8 cellular contexts compared by ENCODE assay signal in genomic region chr14:95535226-95536021, GRCh38. TPM values are rescaled to one million over a fixed set of nuclear protein-coding genes. Genes with fewer than 3 reads are reported as not detected.
DNase-seq lines count a peak whose midpoint lies in the region; ATAC-seq lines count a peak whose summit lies in the region.

No MANE protein-coding gene starts in this region.

- peaks cover 59% of the 10 kb centered on the region for H3K4me1 Mint-ChIP-seq in activated CD4-positive, alpha-beta T cell treated with anti-CD3 and anti-CD28 coated beads, Interleukin-2, amount 10 ng/mL, durations not matched to agents 7 days and 5 days
- H3K4me1 Mint-ChIP-seq in activated T-helper 2 cell treated with anti-CD3 and anti-CD28 coated beads, Interferon-gamma antibody, Interleukin-2, Interleukin-4, amounts not matched to agents 10 μg/mL and 5 μg/mL and 100 μg/mL, durations not matched to agents 14 hours and 24 hours and 36 hours (ENCODE audit: low read depth): peaks cover 48% of the 10 kb centered on the region
- peaks cover 70% of the 10 kb centered on the region for H3K4me1 Mint-ChIP-seq in stimulated activated naive CD8-positive, alpha-beta T cell treated with anti-CD3 and anti-CD28 coated beads, Interleukin-15, Interleukin-2, amounts not matched to agents 100 ng/mL and 50 ng/mL, for 24 hours (ENCODE audit: low read depth)

- no peak for DNase-seq in activated CD4-positive, alpha-beta T cell treated with anti-CD3 and anti-CD28 coated beads, Interleukin-2, amount 10 ng/mL, durations not matched to agents 7 days and 5 days
- DNase-seq in activated CD4-positive, alpha-beta T cell treated with anti-CD3 and anti-CD28 coated beads, Interleukin-2, amount 50 U/mL, for 1 hour: no peak
- DNase-seq in activated T-helper 2 cell treated with anti-CD3 and anti-CD28 coated beads, Interferon-gamma antibody, Interleukin-2, Interleukin-4, amounts not matched to agents 10 μg/mL and 5 μg/mL and 100 μg/mL, durations not matched to agents 14 hours and 24 hours and 36 hours (ENCODE audit: low spot score): no peak
- DNase-seq in iPS-NIHi11 (ENCODE audit: low spot score) (peak; percentile 62), NCI-H1694 (lab: John Stamatoyannopoulos, UW) (no peak)

- peaks cover 10% of the 10 kb centered on the region for H3K36me3 Mint-ChIP-seq in activated CD4-positive, alpha-beta T cell treated with anti-CD3 and anti-CD28 coated beads, Interleukin-2, amount 10 ng/mL, durations not matched to agents 7 days and 5 days (ENCODE audit: low read depth)
- peaks cover 39% of the 10 kb centered on the region for H3K36me3 Mint-ChIP-seq in activated T-helper 2 cell treated with anti-CD3 and anti-CD28 coated beads, Interferon-gamma antibody, Interleukin-2, Interleukin-4, amounts not matched to agents 10 μg/mL and 5 μg/mL and 100 μg/mL, durations not matched to agents 14 hours and 24 hours and 36 hours (ENCODE audit: low read depth)
- H3K36me3 Mint-ChIP-seq in stimulated activated naive CD8-positive, alpha-beta T cell treated with anti-CD3 and anti-CD28 coated beads, Interleukin-15, Interleukin-2, amounts not matched to agents 100 ng/mL and 50 ng/mL, for 24 hours (ENCODE audit: low read depth): peaks cover 36% of the 10 kb centered on the region

- no peaks in the 10 kb centered on the region for H3K9me3 Mint-ChIP-seq in activated CD4-positive, alpha-beta T cell treated with anti-CD3 and anti-CD28 coated beads, Interleukin-2, amount 10 ng/mL, durations not matched to agents 7 days and 5 days
- no peaks in the 10 kb centered on the region for H3K9me3 Mint-ChIP-seq in activated T-helper 2 cell treated with anti-CD3 and anti-CD28 coated beads, Interferon-gamma antibody, Interleukin-2, Interleukin-4, amounts not matched to agents 10 μg/mL and 5 μg/mL and 100 μg/mL, durations not matched to agents 14 hours and 24 hours and 36 hours
- H3K9me3 Mint-ChIP-seq in stimulated activated naive CD8-positive, alpha-beta T cell treated with anti-CD3 and anti-CD28 coated beads, Interleukin-15, Interleukin-2, amounts not matched to agents 100 ng/mL and 50 ng/mL, for 24 hours: no peaks in the 10 kb centered on the region

- no peaks in the 10 kb centered on the region for H3K27me3 Mint-ChIP-seq in activated CD4-positive, alpha-beta T cell treated with anti-CD3 and anti-CD28 coated beads, Interleukin-2, amount 10 ng/mL, durations not matched to agents 7 days and 5 days
- no peaks in the 10 kb centered on the region for H3K27me3 Mint-ChIP-seq in activated T-helper 2 cell treated with anti-CD3 and anti-CD28 coated beads, Interferon-gamma antibody, Interleukin-2, Interleukin-4, amounts not matched to agents 10 μg/mL and 5 μg/mL and 100 μg/mL, durations not matched to agents 14 hours and 24 hours and 36 hours (ENCODE audit: low read depth)
- H3K27me3 Mint-ChIP-seq in stimulated activated naive CD8-positive, alpha-beta T cell treated with anti-CD3 and anti-CD28 coated beads, Interleukin-15, Interleukin-2, amounts not matched to agents 100 ng/mL and 50 ng/mL, for 24 hours: no peaks in the 10 kb centered on the region

- ATAC-seq in HG03139 (IDR thresholded peaks at IDR 0.05; ENCODE audit: unreplicated experiment): peak; percentile 1
- ATAC-seq in GM21529 (IDR thresholded peaks at IDR 0.05; ENCODE audit: unreplicated experiment): no peak

- H3K27ac Mint-ChIP-seq in activated CD4-positive, alpha-beta T cell treated with anti-CD3 and anti-CD28 coated beads, Interleukin-2, amount 10 ng/mL, durations not matched to agents 7 days and 5 days: peak overlapping the region; percentile 85
- peak overlapping the region; percentile 89 for H3K27ac Mint-ChIP-seq in activated T-helper 2 cell treated with anti-CD3 and anti-CD28 coated beads, Interferon-gamma antibody, Interleukin-2, Interleukin-4, amounts not matched to agents 10 μg/mL and 5 μg/mL and 100 μg/mL, durations not matched to agents 14 hours and 24 hours and 36 hours
- H3K27ac Mint-ChIP-seq in stimulated activated naive CD8-positive, alpha-beta T cell treated with anti-CD3 and anti-CD28 coated beads, Interleukin-15, Interleukin-2, amounts not matched to agents 100 ng/mL and 50 ng/mL, for 24 hours: peak overlapping the region; percentile 91

- H3K4me3 Mint-ChIP-seq in activated CD4-positive, alpha-beta T cell treated with anti-CD3 and anti-CD28 coated beads, Interleukin-2, amount 10 ng/mL, durations not matched to agents 7 days and 5 days: peak overlapping the region; percentile 87
- H3K4me3 Mint-ChIP-seq in activated T-helper 2 cell treated with anti-CD3 and anti-CD28 coated beads, Interferon-gamma antibody, Interleukin-2, Interleukin-4, amounts not matched to agents 10 μg/mL and 5 μg/mL and 100 μg/mL, durations not matched to agents 14 hours and 24 hours and 36 hours (ENCODE audit: low read depth): peak overlapping the region; percentile 98
- peak overlapping the region; percentile 98 for H3K4me3 Mint-ChIP-seq in stimulated activated naive CD8-positive, alpha-beta T cell treated with anti-CD3 and anti-CD28 coated beads, Interleukin-15, Interleukin-2, amounts not matched to agents 100 ng/mL and 50 ng/mL, for 24 hours

- POLR2A ChIA-PET in activated CD4-positive, alpha-beta T cell treated with anti-CD3 and anti-CD28 coated beads, Interleukin-2, amount 10 ng/mL, durations not matched to agents 7 days and 5 days (lab: Charles Lee): interaction anchor here (1.3 kb wide), 1 partner anchor 93 kb away, joined by 6 read pairs; no protein-coding TSS in a partner anchor

- CTCF ChIA-PET in activated CD4-positive, alpha-beta T cell treated with anti-CD3 and anti-CD28 coated beads, Interleukin-2, amount 10 ng/mL, durations not matched to agents 7 days and 5 days (lab: Charles Lee): interaction anchor here (1.3 to 1.7 kb wide), 2 partner anchors 7 to 93 kb away, joined by 3 to 4 read pairs; no protein-coding TSS in a partner anchor

- intact Hi-C loops in activated T-helper 2 cell treated with anti-CD3 and anti-CD28 coated beads, Interferon-gamma antibody, Interleukin-2, Interleukin-4, amounts not matched to agents 10 μg/mL and 5 μg/mL and 100 μg/mL, durations not matched to agents 14 hours and 24 hours and 36 hours (cut with micrococcal nuclease): loop anchor here (2.0 kb wide), 1 partner anchor 93 kb away; no protein-coding TSS in a partner anchor

RNA-seq across cellular contexts. Expression of gene GLRX5, which starts 0.6 kb away (rescaled TPM):
- total RNA-seq in activated CD4-positive, alpha-beta T cell treated with anti-CD3 and anti-CD28 coated beads, Interleukin-2, amount 10 ng/mL, durations not matched to agents 7 days and 5 days: 10 to 100 TPM; 36.6 to 51.2 TPM
- 32.4 and 39.4 TPM in 2 replicates for total RNA-seq in activated T-helper 2 cell treated with anti-CD3 and anti-CD28 coated beads, Interferon-gamma antibody, Interleukin-2, Interleukin-4, amounts not matched to agents 10 μg/mL and 5 μg/mL and 100 μg/mL, durations not matched to agents 14 hours and 24 hours and 36 hours

RNA-seq across cellular contexts. Expression of gene SYNE3, which starts 19.0 kb away (rescaled TPM):
- total RNA-seq in activated CD4-positive, alpha-beta T cell treated with anti-CD3 and anti-CD28 coated beads, Interleukin-2, amount 10 ng/mL, durations not matched to agents 7 days and 5 days: 10 to 100 TPM; 81.0 to 95.8 TPM
- 36.5 and 40.1 TPM in 2 replicates for total RNA-seq in activated T-helper 2 cell treated with anti-CD3 and anti-CD28 coated beads, Interferon-gamma antibody, Interleukin-2, Interleukin-4, amounts not matched to agents 10 μg/mL and 5 μg/mL and 100 μg/mL, durations not matched to agents 14 hours and 24 hours and 36 hours
